Comparison of ENCODE assay signal across 15 cellular contexts in the genomic region with DNA sequence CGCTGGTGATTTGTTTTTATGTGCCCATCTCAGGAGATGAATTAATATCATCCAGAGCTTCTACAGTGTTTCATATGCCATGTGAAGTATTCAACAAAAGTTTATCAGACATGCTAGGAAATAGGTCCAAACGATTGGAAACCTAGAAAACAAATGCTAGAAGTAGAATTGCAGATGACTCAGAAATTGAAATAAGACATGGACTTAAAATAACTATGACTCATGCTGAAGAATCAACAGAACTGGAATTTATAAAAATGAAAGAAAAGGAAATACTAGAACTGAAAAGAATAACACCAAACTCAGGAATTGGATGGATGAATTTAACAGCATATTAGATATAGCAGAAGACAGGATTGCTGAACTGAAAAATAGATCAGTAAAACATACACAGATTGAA.
DNase-seq lines count a peak whose midpoint lies in the region; ATAC-seq and TF ChIP-seq lines count a peak whose summit lies in the region.
"Had no signal": no experiment of that assay in that cellular context is flagged by ENCODE, and none has a peak within 500 bp of the region (broad histone marks: within the 10 kb centered on the region; RNA-seq: fewer than 3 reads in every experiment).

No MANE protein-coding gene starts in this region.

- H3K27me3 Mint-ChIP-seq in HFFc6 (ENCODE audit: insufficient read depth): 0 out of 2 replicates have a peak, but pooled peaks cover 1% of the 10 kb centered on the region
- H3K27me3 Mint-ChIP-seq: effector memory CD8-positive, alpha-beta T cell; memory B cell had no signal

- H3K9me3 Mint-ChIP-seq in HFFc6: no peaks in the 10 kb centered on the region; the same call in 1 of the 2 replicates

- ATAC-seq in SK-N-SH treated with all-trans-retinoic acid at 6 μM for 48 hours (peak; percentile 86), left lung (no peak)
- ATAC-seq: effector memory CD8-positive, alpha-beta T cell had no signal

- H3K4me3 Mint-ChIP-seq in HFFc6: peak overlapping the region; percentile 78
- H3K4me3 Mint-ChIP-seq: effector memory CD8-positive, alpha-beta T cell; memory B cell had no signal

- H3K27ac ChIP-seq in left lung: no peak overlapping the region
- H3K27ac ChIP-seq: ovary had no signal

- H3K9me3 ChIP-seq in left lung: peaks cover 0 to 10% of the 10 kb centered on the region in 2 donors
- H3K9me3 ChIP-seq: ovary had no signal

- H3K4me1 ChIP-seq in left lung: no peaks in the 10 kb centered on the region

- peaks cover 22% of the 10 kb centered on the region for H3K4me1 Mint-ChIP-seq in HFFc6 (ENCODE audit: low read depth)
- H3K4me1 Mint-ChIP-seq: memory B cell had no signal

- no peak overlapping the region for H3K4me3 ChIP-seq in fibroblast of pulmonary artery (replicated peaks; ENCODE audit: low read depth, low read length)
- H3K4me3 ChIP-seq in left lung: no peak overlapping the region
- H3K4me3 ChIP-seq: ovary had no signal

- H3K36me3 ChIP-seq in left lung: no peaks in the 10 kb centered on the region
- H3K36me3 ChIP-seq: ovary had no signal

- DNase-seq in HFFc6: peak; percentile 52
- DNase-seq in fibroblast of pulmonary artery (ENCODE audit: low read depth): peak; percentile 55
- DNase-seq in stromal cell of bone marrow (ENCODE audit: low read depth): peak; percentile 47
- DNase-seq in left lung: no peak
- no peak for DNase-seq in epidermal melanocyte (ENCODE audit: insufficient read length, low spot score)
- no peak for DNase-seq in activated CD4-positive, alpha-beta T cell treated with anti-CD3 and anti-CD28 coated beads, Interleukin-2, amount 50 U/mL, for 48 hours
- DNase-seq in NCI-H1694 treated with DMSO at 0.1 percent for 48 hours (lab: John Stamatoyannopoulos, UW): no peak
- DNase-seq: activated CD4-positive, CD25-positive, alpha-beta regulatory T cell treated with anti-CD3 and anti-CD28 coated beads, Interleukin-2, amount 50 U/mL, for 72 hours; activated T-cell treated with anti-CD3 and anti-CD28 coated beads, Interleukin-2, amount 50 U/mL, for 1 hour; amygdala; effector memory CD8-positive, alpha-beta T cell; ovary; trophoblast cell had no signal

- TF ChIP-seq CTCF in HFFc6 (IDR thresholded peaks at IDR 0.05): no peak
- TF ChIP-seq CTCF in fibroblast of pulmonary artery (IDR thresholded peaks at IDR 0.05; ENCODE audit: low read length, missing control alignments): no peak
- no peak for TF ChIP-seq CTCF in left lung (IDR thresholded peaks at IDR 0.05)

- peak overlapping the region; percentile 73 for H3K27ac Mint-ChIP-seq in HFFc6
- H3K27ac Mint-ChIP-seq: effector memory CD8-positive, alpha-beta T cell; memory B cell had no signal

- intact Hi-C loops in left lung (cut with DNase I): no loop called here

- H3K36me3 Mint-ChIP-seq in HFFc6 (ENCODE audit: low read depth): peaks cover 7% of the 10 kb centered on the region
- H3K36me3 Mint-ChIP-seq: memory B cell had no signal

- H3K27me3 ChIP-seq in left lung: no peaks in the 10 kb centered on the region
- H3K27me3 ChIP-seq: ovary had no signal

TF ChIP-seq in SK-N-SH treated with all-trans-retinoic acid at 6 μM for 48 hours, 23 proteins besides CTCF, POLR2A, EP300 and RAD21:
- no peak for TF ChIP-seq PPARA (CRISPR knock-in tag; IDR thresholded peaks at IDR 0.05; ENCODE audit: borderline replicate concordance)
- TF ChIP-seq ZNF70 (CRISPR knock-in tag; IDR thresholded peaks at IDR 0.05): no peak
- TF ChIP-seq, protein P1, sequence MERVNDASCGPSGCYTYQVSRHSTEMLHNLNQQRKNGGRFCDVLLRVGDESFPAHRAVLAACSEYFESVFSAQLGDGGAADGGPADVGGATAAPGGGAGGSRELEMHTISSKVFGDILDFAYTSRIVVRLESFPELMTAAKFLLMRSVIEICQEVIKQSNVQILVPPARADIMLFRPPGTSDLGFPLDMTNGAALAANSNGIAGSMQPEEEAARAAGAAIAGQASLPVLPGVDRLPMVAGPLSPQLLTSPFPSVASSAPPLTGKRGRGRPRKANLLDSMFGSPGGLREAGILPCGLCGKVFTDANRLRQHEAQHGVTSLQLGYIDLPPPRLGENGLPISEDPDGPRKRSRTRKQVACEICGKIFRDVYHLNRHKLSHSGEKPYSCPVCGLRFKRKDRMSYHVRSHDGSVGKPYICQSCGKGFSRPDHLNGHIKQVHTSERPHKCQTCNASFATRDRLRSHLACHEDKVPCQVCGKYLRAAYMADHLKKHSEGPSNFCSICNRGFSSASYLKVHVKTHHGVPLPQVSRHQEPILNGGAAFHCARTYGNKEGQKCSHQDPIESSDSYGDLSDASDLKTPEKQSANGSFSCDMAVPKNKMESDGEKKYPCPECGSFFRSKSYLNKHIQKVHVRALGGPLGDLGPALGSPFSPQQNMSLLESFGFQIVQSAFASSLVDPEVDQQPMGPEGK (CRISPR knock-in tag; IDR thresholded peaks at IDR 0.05; ENCODE audit: borderline replicate concordance): no peak
- TF ChIP-seq ZC3H10 (CRISPR knock-in tag; IDR thresholded peaks at IDR 0.05): no peak
- no peak for TF ChIP-seq ARNTL (CRISPR knock-in tag; IDR thresholded peaks at IDR 0.05; ENCODE audit: borderline replicate concordance, low read depth)
- TF ChIP-seq, protein P2, sequence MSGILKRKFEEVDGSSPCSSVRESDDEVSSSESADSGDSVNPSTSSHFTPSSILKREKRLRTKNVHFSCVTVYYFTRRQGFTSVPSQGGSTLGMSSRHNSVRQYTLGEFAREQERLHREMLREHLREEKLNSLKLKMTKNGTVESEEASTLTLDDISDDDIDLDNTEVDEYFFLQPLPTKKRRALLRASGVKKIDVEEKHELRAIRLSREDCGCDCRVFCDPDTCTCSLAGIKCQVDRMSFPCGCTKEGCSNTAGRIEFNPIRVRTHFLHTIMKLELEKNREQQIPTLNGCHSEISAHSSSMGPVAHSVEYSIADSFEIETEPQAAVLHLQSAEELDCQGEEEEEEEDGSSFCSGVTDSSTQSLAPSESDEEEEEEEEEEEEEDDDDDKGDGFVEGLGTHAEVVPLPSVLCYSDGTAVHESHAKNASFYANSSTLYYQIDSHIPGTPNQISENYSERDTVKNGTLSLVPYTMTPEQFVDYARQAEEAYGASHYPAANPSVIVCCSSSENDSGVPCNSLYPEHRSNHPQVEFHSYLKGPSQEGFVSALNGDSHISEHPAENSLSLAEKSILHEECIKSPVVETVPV (CRISPR knock-in tag; IDR thresholded peaks at IDR 0.05): no peak
- TF ChIP-seq ISL1 (CRISPR knock-in tag; IDR thresholded peaks at IDR 0.05): no peak

Comparison
In these comparisons a context has a peak if more than half of its experiments do, and no peak if none do; other contexts are left out.
1. DNase-seq: peak in HFFc6 (single experiment), fibroblast of pulmonary artery (single experiment) and stromal cell of bone marrow (single experiment); none in left lung (0 of 2), epidermal melanocyte (single experiment), activated CD4-positive, alpha-beta T cell treated with anti-CD3 and anti-CD28 coated beads, Interleukin-2, amount 50 U/mL, for 48 hours (0 of 2) and NCI-H1694 treated with DMSO at 0.1 percent for 48 hours (single experiment).